Comparison of ENCODE assay signal across 17 cellular contexts in the genomic region with DNA sequence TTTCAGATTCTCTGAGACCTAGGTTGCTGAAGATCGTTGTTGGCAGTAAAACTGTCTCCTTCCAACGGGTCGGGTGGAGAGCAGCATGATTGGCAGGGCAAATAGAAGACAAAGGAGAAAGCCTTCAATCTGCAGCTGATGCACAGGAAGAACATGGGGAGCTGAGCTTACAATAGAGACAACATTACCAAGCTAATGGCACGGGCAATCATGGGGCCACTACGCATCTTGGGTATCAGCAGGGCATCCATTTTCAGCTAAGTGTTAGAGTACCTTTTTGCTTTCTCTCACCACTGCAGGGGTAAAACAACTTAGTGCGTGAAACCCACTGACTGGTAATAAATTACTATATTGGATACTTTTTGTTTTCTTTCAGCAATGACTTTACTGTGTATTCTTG.
DNase-seq lines count a peak whose midpoint lies in the region; ATAC-seq and TF ChIP-seq lines count a peak whose summit lies in the region.
"Had no signal": no experiment of that assay in that cellular context is flagged by ENCODE, and none has a peak within 500 bp of the region (broad histone marks: within the 10 kb centered on the region; RNA-seq: fewer than 3 reads in every experiment).

No MANE protein-coding gene starts in this region.

- H3K9me3 Mint-ChIP-seq in WTC11: no peaks in the 10 kb centered on the region
- H3K9me3 Mint-ChIP-seq: CD14-positive monocyte had no signal

- no peaks in the 10 kb centered on the region for H4K20me1 ChIP-seq in SK-N-SH (ENCODE audit: insufficient read depth)

- CTCF ChIA-PET in WTC11 (lab: Charles Lee): no interaction called here
- CTCF ChIA-PET in SK-N-SH (lab: Yijun Ruan, JAX): no interaction called here

- H2AFZ ChIP-seq in SK-N-SH (ENCODE audit: low read depth): no peak overlapping the region

- H3F3A ChIP-seq in SK-N-SH (replicated peaks; ENCODE audit: insufficient read depth): no peaks in the 10 kb centered on the region

- no peaks in the 10 kb centered on the region for H3K9me2 ChIP-seq in SK-N-SH

- no peak overlapping the region for H3K4me2 ChIP-seq in SK-N-SH

- no peaks in the 10 kb centered on the region for H3K27me3 ChIP-seq in SK-N-SH (ENCODE audit: insufficient read depth)

- POLR2A ChIA-PET in WTC11 (lab: Charles Lee): no interaction called here
- POLR2A ChIA-PET in SK-N-SH (lab: Yijun Ruan, JAX): no interaction called here

- H3K4me1 Mint-ChIP-seq in WTC11: peaks cover 5% of the 10 kb centered on the region
- H3K4me1 Mint-ChIP-seq: CD14-positive monocyte had no signal

- H3K9ac ChIP-seq in SK-N-SH: no peak overlapping the region

- no peaks in the 10 kb centered on the region for H3K9me3 ChIP-seq in SK-N-SH
- H3K9me3 ChIP-seq: HAP-1 had no signal

- H3K27ac Mint-ChIP-seq in WTC11: no peak overlapping the region
- H3K27ac Mint-ChIP-seq: CD14-positive monocyte had no signal

- no peak for TF ChIP-seq RAD21 in SK-N-SH (IDR thresholded peaks at IDR 0.05; ENCODE audit: low read length)

- H3K4me1 ChIP-seq in SK-N-SH (ENCODE audit: control insufficient read depth in 1 of 2, insufficient read depth in 2 of 2, low read depth in 1 of 2, low read length in 1 of 2): no peaks in the 10 kb centered on the region
- H3K4me1 ChIP-seq: HAP-1 had no signal

- peak in 2 of 3 experiments; percentile 67 to 92 for DNase-seq in NCI-H1417 (lab: John Stamatoyannopoulos, UW)
- DNase-seq in NCI-H2227 (lab: John Stamatoyannopoulos, UW; ENCODE audit: unreplicated experiment): peak; percentile 94
- DNase-seq in WTC11 (ENCODE audit: low spot score): no peak
- DNase-seq in SK-N-SH: no peak
- no peak for DNase-seq in NCI-H1694 treated with DMSO at 0.1 percent for 48 hours (lab: John Stamatoyannopoulos, UW)
- no peak for DNase-seq in ecto neural progenitor cell (ENCODE audit: low spot score)
- DNase-seq: ACHN, AML-193, GF-D8, NCI-H1436, NCI-H510A, SHP77, T-helper 1 cell had no signal

- H3K4me3 Mint-ChIP-seq in WTC11: no peak overlapping the region
- H3K4me3 Mint-ChIP-seq: CD14-positive monocyte had no signal

- no peak for TF ChIP-seq CTCF in WTC11 (IDR thresholded peaks at IDR 0.05)
- TF ChIP-seq CTCF in SK-N-SH (IDR thresholded peaks at IDR 0.05): no peak

- TF ChIP-seq EP300 in SK-N-SH (IDR thresholded peaks at IDR 0.05; ENCODE audit: borderline replicate concordance in 1 of 2, low read depth in 1 of 2, low read length in 1 of 2): no peak

- WGBS in SK-N-SH (ENCODE audit: low lambda C conversion rate): 15% methylated on average over 6 of the region's 6 CpGs

- no peak overlapping the region for H3K27ac ChIP-seq in SK-N-SH (ENCODE audit: low read depth in 2 of 2, low read length in 1 of 2)

- peaks cover 18% of the 10 kb centered on the region for H3K27me3 Mint-ChIP-seq in WTC11 (ENCODE audit: low read depth)

- ATAC-seq in WTC11 (peak; percentile 73), GM21529 (IDR thresholded peaks at IDR 0.05; ENCODE audit: unreplicated experiment) (no peak)
- ATAC-seq: SK-N-SH treated with all-trans-retinoic acid at 6 μM for 48 hours had no signal

- no peaks in the 10 kb centered on the region for H3K36me3 ChIP-seq in SK-N-SH (replicated peaks in 1 of 2; ENCODE audit: control insufficient read depth in 1 of 2, insufficient read depth in 2 of 2, low read length in 1 of 2)
- H3K36me3 ChIP-seq: HAP-1 had no signal

- no peaks in the 10 kb centered on the region for H3K79me2 ChIP-seq in SK-N-SH (ENCODE audit: insufficient read depth)

- H3K36me3 Mint-ChIP-seq in WTC11: no peaks in the 10 kb centered on the region
- H3K36me3 Mint-ChIP-seq: CD14-positive monocyte had no signal

- H3K4me3 ChIP-seq in SK-N-SH (ENCODE audit: low read depth in 2 of 2, low read length in 1 of 2): no peak overlapping the region
- H3K4me3 ChIP-seq: HAP-1 had no signal

TF ChIP-seq in WTC11, 78 proteins besides CTCF, POLR2A, EP300 and RAD21:
- TF ChIP-seq, protein P1, sequence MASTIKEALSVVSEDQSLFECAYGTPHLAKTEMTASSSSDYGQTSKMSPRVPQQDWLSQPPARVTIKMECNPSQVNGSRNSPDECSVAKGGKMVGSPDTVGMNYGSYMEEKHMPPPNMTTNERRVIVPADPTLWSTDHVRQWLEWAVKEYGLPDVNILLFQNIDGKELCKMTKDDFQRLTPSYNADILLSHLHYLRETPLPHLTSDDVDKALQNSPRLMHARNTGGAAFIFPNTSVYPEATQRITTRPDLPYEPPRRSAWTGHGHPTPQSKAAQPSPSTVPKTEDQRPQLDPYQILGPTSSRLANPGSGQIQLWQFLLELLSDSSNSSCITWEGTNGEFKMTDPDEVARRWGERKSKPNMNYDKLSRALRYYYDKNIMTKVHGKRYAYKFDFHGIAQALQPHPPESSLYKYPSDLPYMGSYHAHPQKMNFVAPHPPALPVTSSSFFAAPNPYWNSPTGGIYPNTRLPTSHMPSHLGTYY (CRISPR knock-in tag; IDR thresholded peaks at IDR 0.05): no peak
- TF ChIP-seq ATF1 (CRISPR knock-in tag; IDR thresholded peaks at IDR 0.05) (no peak), NR1H2 (CRISPR knock-in tag; IDR thresholded peaks at IDR 0.05) (no peak), JUN (CRISPR knock-in tag; IDR thresholded peaks at IDR 0.05) (no peak), TEAD1 (CRISPR knock-in tag; IDR thresholded peaks at IDR 0.05) (no peak), PRRX2 (CRISPR knock-in tag; IDR thresholded peaks at IDR 0.05) (no peak), ZNF671 (CRISPR knock-in tag; IDR thresholded peaks at IDR 0.05) (no peak), ZNF423 (CRISPR knock-in tag; IDR thresholded peaks at IDR 0.05) (no peak)

TF ChIP-seq in SK-N-SH, 30 proteins besides CTCF, POLR2A, EP300 and RAD21 (continues in another document):
- TF ChIP-seq MXI1 (IDR thresholded peaks at IDR 0.05; ENCODE audit: low read depth, low read length): no peak
- TF ChIP-seq POLR2AphosphoS5 (IDR thresholded peaks at IDR 0.05; ENCODE audit: low read depth, low read length): no peak
- TF ChIP-seq MEF2A (IDR thresholded peaks at IDR 0.05; ENCODE audit: borderline replicate concordance, low read depth): no peak
- TF ChIP-seq, protein P2, sequence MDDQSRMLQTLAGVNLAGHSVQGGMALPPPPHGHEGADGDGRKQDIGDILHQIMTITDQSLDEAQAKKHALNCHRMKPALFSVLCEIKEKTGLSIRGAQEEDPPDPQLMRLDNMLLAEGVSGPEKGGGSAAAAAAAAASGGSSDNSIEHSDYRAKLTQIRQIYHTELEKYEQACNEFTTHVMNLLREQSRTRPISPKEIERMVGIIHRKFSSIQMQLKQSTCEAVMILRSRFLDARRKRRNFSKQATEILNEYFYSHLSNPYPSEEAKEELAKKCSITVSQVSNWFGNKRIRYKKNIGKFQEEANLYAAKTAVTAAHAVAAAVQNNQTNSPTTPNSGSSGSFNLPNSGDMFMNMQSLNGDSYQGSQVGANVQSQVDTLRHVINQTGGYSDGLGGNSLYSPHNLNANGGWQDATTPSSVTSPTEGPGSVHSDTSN (IDR thresholded peaks at IDR 0.05): no peak
- TF ChIP-seq SIN3A (IDR thresholded peaks at IDR 0.05; ENCODE audit: borderline replicate concordance, low read depth, low read length): no peak
- no peak for TF ChIP-seq YY1 (IDR thresholded peaks at IDR 0.05; ENCODE audit: low read depth)
- no peak for TF ChIP-seq SMC3 (IDR thresholded peaks at IDR 0.05; ENCODE audit: low read depth, low read length)
- no peak for TF ChIP-seq RXRA (IDR thresholded peaks at IDR 0.05; ENCODE audit: borderline replicate concordance, low read depth)
- TF ChIP-seq NRF1 (IDR thresholded peaks at IDR 0.05; ENCODE audit: low read depth, low read length): no peak
- TF ChIP-seq GATA2 (CRISPR knock-in tag; IDR thresholded peaks at IDR 0.05): no peak
- TF ChIP-seq, protein P3, sequence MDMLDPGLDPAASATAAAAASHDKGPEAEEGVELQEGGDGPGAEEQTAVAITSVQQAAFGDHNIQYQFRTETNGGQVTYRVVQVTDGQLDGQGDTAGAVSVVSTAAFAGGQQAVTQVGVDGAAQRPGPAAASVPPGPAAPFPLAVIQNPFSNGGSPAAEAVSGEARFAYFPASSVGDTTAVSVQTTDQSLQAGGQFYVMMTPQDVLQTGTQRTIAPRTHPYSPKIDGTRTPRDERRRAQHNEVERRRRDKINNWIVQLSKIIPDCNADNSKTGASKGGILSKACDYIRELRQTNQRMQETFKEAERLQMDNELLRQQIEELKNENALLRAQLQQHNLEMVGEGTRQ (IDR thresholded peaks at IDR 0.05; ENCODE audit: borderline replicate concordance, low read depth, low read length): no peak
- TF ChIP-seq ELF1 (IDR thresholded peaks at IDR 0.05): no peak
- TF ChIP-seq JUND (IDR thresholded peaks at IDR 0.05): no peak
- TF ChIP-seq, protein P4, sequence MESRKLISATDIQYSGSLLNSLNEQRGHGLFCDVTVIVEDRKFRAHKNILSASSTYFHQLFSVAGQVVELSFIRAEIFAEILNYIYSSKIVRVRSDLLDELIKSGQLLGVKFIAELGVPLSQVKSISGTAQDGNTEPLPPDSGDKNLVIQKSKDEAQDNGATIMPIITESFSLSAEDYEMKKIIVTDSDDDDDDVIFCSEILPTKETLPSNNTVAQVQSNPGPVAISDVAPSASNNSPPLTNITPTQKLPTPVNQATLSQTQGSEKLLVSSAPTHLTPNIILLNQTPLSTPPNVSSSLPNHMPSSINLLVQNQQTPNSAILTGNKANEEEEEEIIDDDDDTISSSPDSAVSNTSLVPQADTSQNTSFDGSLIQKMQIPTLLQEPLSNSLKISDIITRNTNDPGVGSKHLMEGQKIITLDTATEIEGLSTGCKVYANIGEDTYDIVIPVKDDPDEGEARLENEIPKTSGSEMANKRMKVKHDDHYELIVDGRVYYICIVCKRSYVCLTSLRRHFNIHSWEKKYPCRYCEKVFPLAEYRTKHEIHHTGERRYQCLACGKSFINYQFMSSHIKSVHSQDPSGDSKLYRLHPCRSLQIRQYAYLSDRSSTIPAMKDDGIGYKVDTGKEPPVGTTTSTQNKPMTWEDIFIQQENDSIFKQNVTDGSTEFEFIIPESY (IDR thresholded peaks at IDR 0.05; ENCODE audit: borderline replicate concordance, low read depth): no peak

Comparison
In these comparisons a context has a peak if more than half of its experiments do, and no peak if none do; other contexts are left out.
1. DNase-seq: peak in NCI-H1417 (2 of 3) and NCI-H2227 (single experiment); none in WTC11 (single experiment), SK-N-SH (single experiment), NCI-H1694 treated with DMSO at 0.1 percent for 48 hours (single experiment) and ecto neural progenitor cell (single experiment).